Comparison of ENCODE assay signal across 8 cellular contexts in genomic region chr6:15662246-15663056, GRCh38. TPM values are rescaled to one million over a fixed set of nuclear protein-coding genes. Genes with fewer than 3 reads are reported as not detected.
DNase-seq lines count a peak whose midpoint lies in the region; ATAC-seq, FAIRE-seq and TF ChIP-seq lines count a peak whose summit lies in the region.

A gene with protein sequence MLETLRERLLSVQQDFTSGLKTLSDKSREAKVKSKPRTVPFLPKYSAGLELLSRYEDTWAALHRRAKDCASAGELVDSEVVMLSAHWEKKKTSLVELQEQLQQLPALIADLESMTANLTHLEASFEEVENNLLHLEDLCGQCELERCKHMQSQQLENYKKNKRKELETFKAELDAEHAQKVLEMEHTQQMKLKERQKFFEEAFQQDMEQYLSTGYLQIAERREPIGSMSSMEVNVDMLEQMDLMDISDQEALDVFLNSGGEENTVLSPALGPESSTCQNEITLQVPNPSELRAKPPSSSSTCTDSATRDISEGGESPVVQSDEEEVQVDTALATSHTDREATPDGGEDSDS (minus strand): TSS chr6:15663028. CDS start chr6:15662869, 159 bp downstream.

- POLR2A ChIA-PET in activated B cell treated with CpG ODN at 0.5 μM for 24 hours (lab: Charles Lee): interaction anchor here (0.6 to 1.7 kb wide), 17 partner anchors 9 to 1962 kb away, joined by 3 to 10 read pairs (median 4); partner anchors contain the start of gene MYLIP

- peaks cover 3 to 6% of the 10 kb centered on the region in 2 donors for H3K4me1 ChIP-seq in kidney (ENCODE audit: control insufficient read depth in 1 of 2, insufficient read depth in 1 of 2, low read depth in 1 of 2, low read length in 2 of 2)

- ATAC-seq in HG02840 (IDR thresholded peaks at IDR 0.05; ENCODE audit: low FRiP score, unreplicated experiment) (peak; percentile 72), activated B cell treated with CpG ODN at 0.5 μM for 24 hours (ENCODE audit: low read depth) (peak; percentile 73)

- no peak for FAIRE-seq in kidney (lab: Jason Lieb, UNC)

- peak within 1 kb of the TSS; percentile 83 for H3K4me3 ChIP-seq in cardiac fibroblast (replicated peaks in 1 of 2; ENCODE audit: low read depth in 2 of 2, low read length in 2 of 2)
- H3K4me3 ChIP-seq in kidney (ENCODE audit: low read length in 2 of 2): peak within 1 kb of the TSS; percentile 77 to 79

- CTCF ChIA-PET in activated B cell treated with CpG ODN at 0.5 μM for 24 hours (lab: Charles Lee): interaction anchor here (1.6 kb wide), 1 partner anchor 38 kb away, joined by 5 read pairs; no protein-coding TSS in a partner anchor

- intact Hi-C loops in activated B cell treated with CpG ODN at 0.5 μM for 24 hours (cut with micrococcal nuclease): loop anchor here (1.0 to 5.0 kb wide), 6 partner anchors 239 to 758 kb away; partner anchors contain the start of gene MYLIP
- intact Hi-C loops in kidney (cut with DNase I): no loop called here

- DNase-seq in NCI-H82 (lab: John Stamatoyannopoulos, UW) (peak; percentile 84), NCI-H82 treated with DMSO at 0.1 percent for 48 hours (lab: John Stamatoyannopoulos, UW; ENCODE audit: unreplicated experiment) (no peak), NCI-H1930 (lab: John Stamatoyannopoulos, UW) (peak; percentile 65 to 83), activated B cell treated with CpG ODN at 0.5 μM for 24 hours (peak; percentile 94), cardiac fibroblast (ENCODE audit: low read depth in 2 of 2) (peak; percentile 32 to 39), kidney (peak; percentile 94)
- DNase-seq in stimulated activated CD4-positive, alpha-beta T cell treated with anti-CD3 and anti-CD28 coated beads, Interleukin-15, amount 100 ng/mL, for 24 hours: peak; percentile 89

- H3K36me3 ChIP-seq in kidney (ENCODE audit: control insufficient read depth in 1 of 2, insufficient read depth in 2 of 2, low read length in 2 of 2): no peaks in the 10 kb centered on the region

- H3K27me3 Mint-ChIP-seq in activated B cell treated with CpG ODN at 0.5 μM for 24 hours: no peaks in the 10 kb centered on the region

- H3K27ac ChIP-seq in kidney (ENCODE audit: low read depth in 2 of 2, low read length in 2 of 2): peak within 1 kb of the TSS; percentile 79 to 80

- H3K4me1 Mint-ChIP-seq in activated B cell treated with CpG ODN at 0.5 μM for 24 hours: peaks cover 50% of the 10 kb centered on the region

- peak within 1 kb of the TSS; percentile 89 for H3K27ac Mint-ChIP-seq in activated B cell treated with CpG ODN at 0.5 μM for 24 hours

- TF ChIP-seq CTCF in activated B cell treated with CpG ODN at 0.5 μM for 24 hours (IDR thresholded peaks at IDR 0.05): no peak
- no peak for TF ChIP-seq CTCF in cardiac fibroblast (IDR thresholded peaks at IDR 0.05; ENCODE audit: low read depth, low read length)
- TF ChIP-seq CTCF in kidney (IDR thresholded peaks at IDR 0.05; ENCODE audit: borderline replicate concordance, extremely low read depth, insufficient read depth): no peak

- peaks cover 20% of the 10 kb centered on the region for H3K36me3 Mint-ChIP-seq in activated B cell treated with CpG ODN at 0.5 μM for 24 hours (ENCODE audit: low read depth)

- H3K9me3 ChIP-seq in kidney (ENCODE audit: control insufficient read depth in 1 of 2, low read length in 2 of 2): no peaks in the 10 kb centered on the region

- H3K4me3 Mint-ChIP-seq in activated B cell treated with CpG ODN at 0.5 μM for 24 hours: peak within 1 kb of the TSS; percentile 87

- H3K9ac ChIP-seq in kidney (ENCODE audit: low read length in 2 of 2): peak within 1 kb of the TSS; percentile 79 to 80

- H3K9me3 Mint-ChIP-seq in activated B cell treated with CpG ODN at 0.5 μM for 24 hours: no peaks in the 10 kb centered on the region

RNA-seq across cellular contexts. Expression of the gene that starts here (rescaled TPM):
- total RNA-seq in activated B cell treated with CpG ODN at 0.5 μM for 24 hours (50.3 and 51.6 TPM in 2 replicates), kidney (25.2 TPM)
- 36.2 TPM for polyA plus RNA-seq in kidney (ENCODE audit: insufficient read depth, low read depth, low replicate concordance)
